In genomic region chr1:241988389-241988930, GRCh38 we compare ENCODE assay signal across 1 cellular context.
A peak's percentile ranks its signal among the peaks of the same experiment; 100 is the strongest.
TF ChIP-seq lines count a peak whose summit lies in the region.

No MANE protein-coding gene starts in this region.

TF ChIP-seq in HEK293, 187 proteins besides CTCF, POLR2A, EP300 and RAD21:
- TF ChIP-seq ZBTB17 (tag by site-specific recombination; IDR thresholded peaks at IDR 0.05) (peak; percentile 41; the same call in 1 of the 2 replicates), ZNF366 (tag by site-specific recombination; conservative IDR thresholded peaks at IDR 0.05) (peak; percentile 88; the same call in 1 of the 2 replicates), ZNF335 (tag by site-specific recombination; conservative IDR thresholded peaks at IDR 0.05) (0 out of 2 replicates have a peak, but pooled peaks have one; percentile 19), ZNF600 (tag by site-specific recombination; IDR thresholded peaks at IDR 0.05) (peak; percentile 60; the same call in 1 of the 2 replicates), ZNF792 (tag by site-specific recombination; IDR thresholded peaks at IDR 0.05) (0 out of 2 replicates have a peak, but pooled peaks have one; percentile 55), WT1 (tag by site-specific recombination; IDR thresholded peaks at IDR 0.05) (peak; percentile 29; the same call in 1 of the 2 replicates)
